Comparison of ENCODE assay signal across 8 cellular contexts in genomic region chr20:9617940-9618339, GRCh38.
DNase-seq lines count a peak whose midpoint lies in the region; ATAC-seq and TF ChIP-seq lines count a peak whose summit lies in the region.

No MANE protein-coding gene starts in this region.

- no peaks in the 10 kb centered on the region for H3K36me3 Mint-ChIP-seq in stimulated activated memory B cell treated with anti-CD40 and anti-IgM and Interleukin-4, amounts not matched to agents 10 μg/mL and 1 μg/mL and 100 μg/mL, for 72 hours

- POLR2A ChIA-PET in RWPE1 (lab: Yijun Ruan, JAX; ENCODE audit: low non-redundant PET): no interaction called here

- TF ChIP-seq CTCF in NB4 (IDR thresholded peaks at IDR 0.05; ENCODE audit: low read depth, low read length) (peak; percentile 31), RWPE1 (conservative IDR thresholded peaks at IDR 0.05; ENCODE audit: low read depth) (peak; percentile 53)

- DNase-seq in Daoy (ENCODE audit: low read depth) (peak; percentile 67), NB4 (ENCODE audit: low read depth) (peak; percentile 53), RWPE1 (ENCODE audit: low spot score) (peak; percentile 36), left cardiac atrium (no peak), germinal center (ENCODE audit: low spot score) (no peak)

- ATAC-seq in left cardiac atrium (peak; percentile 58 to 61), HG03108 (IDR thresholded peaks at IDR 0.05; ENCODE audit: unreplicated experiment) (no peak), GM19328 (IDR thresholded peaks at IDR 0.05; ENCODE audit: unreplicated experiment) (no peak)
- no peak for ATAC-seq in stimulated activated memory B cell treated with anti-CD40 and anti-IgM and Interleukin-4, amounts not matched to agents 10 μg/mL and 1 μg/mL and 100 μg/mL, for 72 hours

- peaks cover 9% of the 10 kb centered on the region for H3K9me3 Mint-ChIP-seq in stimulated activated memory B cell treated with anti-CD40 and anti-IgM and Interleukin-4, amounts not matched to agents 10 μg/mL and 1 μg/mL and 100 μg/mL, for 72 hours

- no peak for TF ChIP-seq POLR2A in NB4 (IDR thresholded peaks at IDR 0.05; ENCODE audit: extremely low read depth, insufficient read length)

- H3K27me3 Mint-ChIP-seq in stimulated activated memory B cell treated with anti-CD40 and anti-IgM and Interleukin-4, amounts not matched to agents 10 μg/mL and 1 μg/mL and 100 μg/mL, for 72 hours: peaks cover 4% of the 10 kb centered on the region

- no peaks in the 10 kb centered on the region for H3K4me1 Mint-ChIP-seq in stimulated activated memory B cell treated with anti-CD40 and anti-IgM and Interleukin-4, amounts not matched to agents 10 μg/mL and 1 μg/mL and 100 μg/mL, for 72 hours

- H3K4me3 ChIP-seq in NB4 (ENCODE audit: low read depth, low read length): no peak overlapping the region

- no peak overlapping the region for H3K4me3 Mint-ChIP-seq in stimulated activated memory B cell treated with anti-CD40 and anti-IgM and Interleukin-4, amounts not matched to agents 10 μg/mL and 1 μg/mL and 100 μg/mL, for 72 hours

- no peak overlapping the region for H3K27ac ChIP-seq in RWPE1

- intact Hi-C loops in left cardiac atrium (cut with DNase I): loop anchor here (1.0 to 10.0 kb wide), 3 partner anchors 295 to 1927 kb away; no protein-coding TSS in a partner anchor

- H3K27ac Mint-ChIP-seq in stimulated activated memory B cell treated with anti-CD40 and anti-IgM and Interleukin-4, amounts not matched to agents 10 μg/mL and 1 μg/mL and 100 μg/mL, for 72 hours: no peak overlapping the region

- CTCF ChIA-PET in RWPE1 (lab: Yijun Ruan, JAX): interaction anchor here (0.5 to 2.3 kb wide), 18 partner anchors 8 to 1927 kb away, joined by 3 to 12 read pairs (median 5); no protein-coding TSS in a partner anchor

Comparison
In these comparisons a context has a peak if more than half of its experiments do, and no peak if none do; other contexts are left out.
1. DNase-seq: peak in Daoy (single experiment), NB4 (single experiment) and RWPE1 (single experiment); none in left cardiac atrium (single experiment) and germinal center (single experiment).
2. ATAC-seq: peak in left cardiac atrium (2 of 2); none in HG03108 (single experiment), GM19328 (single experiment) and stimulated activated memory B cell treated with anti-CD40 and anti-IgM and Interleukin-4, amounts not matched to agents 10 μg/mL and 1 μg/mL and 100 μg/mL, for 72 hours (single experiment).